ENCODE assay signal across 11 cellular contexts in genomic region chr18:59861963-59862819, GRCh38. TPM values are rescaled to one million over a fixed set of nuclear protein-coding genes. Genes with fewer than 3 reads are reported as not detected.
DNase-seq lines count a peak whose midpoint lies in the region; ATAC-seq, FAIRE-seq and TF ChIP-seq lines count a peak whose summit lies in the region.
"Had no signal": no experiment of that assay in that cellular context is flagged by ENCODE, and none has a peak within 500 bp of the region (broad histone marks: within the 10 kb centered on the region; RNA-seq: fewer than 3 reads in every experiment).

No MANE protein-coding gene starts in this region.

- H2BK20ac ChIP-seq in H1 (ENCODE audit: low read length), result peak overlapping the region; percentile 82

- peak overlapping the region; percentile 75 for H4K91ac ChIP-seq in H1 (replicated peaks; ENCODE audit: insufficient read length, low read length)

- no peak overlapping the region for H3K14ac ChIP-seq in H1 (ENCODE audit: insufficient read length)

- no peak overlapping the region for H3K27ac ChIP-seq in H1 (ENCODE audit: low read depth, low read length)
- H3K27ac ChIP-seq: gastrocnemius medialis had no signal

- FAIRE-seq in H1 (lab: Jason Lieb, UNC), result no peak

- H3K4ac ChIP-seq in H1 (replicated peaks; ENCODE audit: insufficient read length, low read depth, low read length), result peak overlapping the region; percentile 87

- no peak overlapping the region for H3K4me2 ChIP-seq in H1 (ENCODE audit: insufficient read depth in 1 of 2, low read depth in 2 of 2, low read length in 2 of 2)

- no peak for DNase-seq in H1 (ENCODE audit: low read depth in 1 of 2, low spot score in 2 of 2)
- DNase-seq in stimulated activated effector memory CD8-positive, alpha-beta T cell treated with anti-CD3 and anti-CD28 coated beads, Interleukin-12 subunit alpha, Interleukin-12 subunit beta, amount 100 ng/mL, for 72 hours (ENCODE audit: low spot score in 2 of 2), result no peak
- DNase-seq in Calu3, result no peak
- DNase-seq in naive thymus-derived CD8-positive, alpha-beta T cell, result no peak
- no peak for DNase-seq in BE2C
- DNase-seq: gastrocnemius medialis; naive thymus-derived CD4-positive, alpha-beta T cell; NK-92 treated with Interleukin-12 subunit alpha and Interleukin-12 subunit beta, amount 100 ng/mL, for 24 hours had no signal

- no peak for TF ChIP-seq EP300 in H1 (IDR thresholded peaks at IDR 0.05; ENCODE audit: borderline replicate concordance in 1 of 2, low read depth in 2 of 2, low read length in 2 of 2)

- H3K4me1 ChIP-seq in H1 (replicated peaks in 1 of 4; ENCODE audit: control insufficient read depth in 3 of 4, insufficient read depth in 4 of 4, low read length in 3 of 4) (peaks cover 0 to 30% (median 15%) of the 10 kb centered on the region in 4 experiments; a peak in 6 of 7 replicates), BE2C (no peaks in the 10 kb centered on the region)
- H3K4me1 ChIP-seq: gastrocnemius medialis had no signal

- no TSS peak for BruUV-seq in Calu3 (replicated peaks; lab: Mats Ljungman, UMichigan)

- no peaks in the 10 kb centered on the region for H3K36me3 Mint-ChIP-seq in stimulated activated effector memory CD8-positive, alpha-beta T cell treated with anti-CD3 and anti-CD28 coated beads, Interleukin-12 subunit alpha, Interleukin-12 subunit beta, amount 100 ng/mL, for 72 hours
- no peaks in the 10 kb centered on the region for H3K36me3 Mint-ChIP-seq in Calu3 (ENCODE audit: insufficient read depth, unreplicated experiment)
- H3K36me3 Mint-ChIP-seq in naive thymus-derived CD8-positive, alpha-beta T cell, result no peaks in the 10 kb centered on the region

- H3K27ac Mint-ChIP-seq in stimulated activated effector memory CD8-positive, alpha-beta T cell treated with anti-CD3 and anti-CD28 coated beads, Interleukin-12 subunit alpha, Interleukin-12 subunit beta, amount 100 ng/mL, for 72 hours, result no peak overlapping the region
- H3K27ac Mint-ChIP-seq in Calu3 (ENCODE audit: unreplicated experiment), result no peak overlapping the region
- no peak overlapping the region for H3K27ac Mint-ChIP-seq in naive thymus-derived CD8-positive, alpha-beta T cell
- H3K27ac Mint-ChIP-seq: naive thymus-derived CD4-positive, alpha-beta T cell had no signal

- H3K79me2 ChIP-seq in H1 (ENCODE audit: control insufficient read depth in 1 of 2, insufficient read depth in 2 of 2, low read length in 2 of 2), result no peaks in the 10 kb centered on the region

- H3K9me3 Mint-ChIP-seq in stimulated activated effector memory CD8-positive, alpha-beta T cell treated with anti-CD3 and anti-CD28 coated beads, Interleukin-12 subunit alpha, Interleukin-12 subunit beta, amount 100 ng/mL, for 72 hours, result no peaks in the 10 kb centered on the region
- H3K9me3 Mint-ChIP-seq in Calu3 (ENCODE audit: low read depth, unreplicated experiment), result no peaks in the 10 kb centered on the region
- peaks cover 0 to 2% (median 0%) of the 10 kb centered on the region in 9 donors for H3K9me3 Mint-ChIP-seq in naive thymus-derived CD8-positive, alpha-beta T cell
- H3K9me3 Mint-ChIP-seq: naive thymus-derived CD4-positive, alpha-beta T cell had no signal

- H3K18ac ChIP-seq in H1 (ENCODE audit: extremely low read depth, low read length), result peak overlapping the region; percentile 64; the same call in 1 of the 2 replicates

- peak overlapping the region; percentile 96 for H2BK12ac ChIP-seq in H1 (ENCODE audit: low read depth, low read length)

- ATAC-seq in GM18508 (IDR thresholded peaks at IDR 0.05; ENCODE audit: insufficient read depth, unreplicated experiment) (peak; percentile 80), GM21529 (IDR thresholded peaks at IDR 0.05; ENCODE audit: unreplicated experiment) (peak; percentile 78), HG03342 (IDR thresholded peaks at IDR 0.05; ENCODE audit: unreplicated experiment) (peak; percentile 90)
- ATAC-seq in stimulated activated effector memory CD8-positive, alpha-beta T cell treated with anti-CD3 and anti-CD28 coated beads, Interleukin-12 subunit alpha, Interleukin-12 subunit beta, amount 100 ng/mL, for 72 hours, result no peak
- no peak for ATAC-seq in naive thymus-derived CD8-positive, alpha-beta T cell
- ATAC-seq: gastrocnemius medialis; naive thymus-derived CD4-positive, alpha-beta T cell had no signal

- H2BK120ac ChIP-seq in H1 (replicated peaks; ENCODE audit: low read depth, low read length), result peak overlapping the region; percentile 57

- 82% methylated on average over 6 of the region's 7 CpGs; no CpG with 5 or more reads in 1 of the 2 experiments for WGBS in H1 (ENCODE audit: extremely low coverage in 1 of 2, insufficient coverage in 1 of 2, insufficient read length in 1 of 2, insufficient replicate concordance in 2 of 2, low coverage in 1 of 2, low lambda C conversion rate in 2 of 2, missing lambda C conversion rate in 1 of 2), 2 experiments

- H3K79me1 ChIP-seq in H1 (ENCODE audit: low read depth, low read length), result no peaks in the 10 kb centered on the region

- POLR2A ChIA-PET in H1 (lab: Charles Lee; ENCODE audit: partially characterized antibody), result interaction anchor here (0.6 to 6.4 kb wide), 4 partner anchors 11 to 238 kb away, joined by 3 to 116 read pairs (median 8); partner anchors contain the start of gene PMAIP1
- POLR2A ChIA-PET in naive thymus-derived CD8-positive, alpha-beta T cell (lab: Charles Lee), result interaction anchor here (1.1 kb wide), 1 partner anchor 38 kb away, joined by 3 read pairs; no protein-coding TSS in a partner anchor

- TF ChIP-seq CTCF in H1 (IDR thresholded peaks at IDR 0.05; ENCODE audit: control extremely low read depth in 1 of 3, insufficient read depth in 1 of 3, low read depth in 1 of 3, low read length in 3 of 3) (no peak), Calu3 (IDR thresholded peaks at IDR 0.05; ENCODE audit: unreplicated experiment) (no peak), BE2C (IDR thresholded peaks at IDR 0.05; ENCODE audit: low read depth, low read length) (no peak)

- no peak for TF ChIP-seq RAD21 in H1 (IDR thresholded peaks at IDR 0.05 in 1 of 2, conservative IDR thresholded peaks at IDR 0.05 in 1 of 2; ENCODE audit: low read depth in 2 of 2, low read length in 2 of 2)

- no peaks in the 10 kb centered on the region for H3K27me3 ChIP-seq in H1 (replicated peaks in 1 of 4; ENCODE audit: control insufficient read depth in 3 of 4, extremely low read depth in 1 of 4, insufficient read depth in 3 of 4, low read length in 3 of 4)
- H3K27me3 ChIP-seq in BE2C, result no peaks in the 10 kb centered on the region
- H3K27me3 ChIP-seq: gastrocnemius medialis had no signal

- H3K23me2 ChIP-seq in H1 (ENCODE audit: low read depth, low read length), result no peaks in the 10 kb centered on the region

- no peaks in the 10 kb centered on the region for H3K4me1 Mint-ChIP-seq in stimulated activated effector memory CD8-positive, alpha-beta T cell treated with anti-CD3 and anti-CD28 coated beads, Interleukin-12 subunit alpha, Interleukin-12 subunit beta, amount 100 ng/mL, for 72 hours
- H3K4me1 Mint-ChIP-seq in Calu3 (ENCODE audit: low read depth, unreplicated experiment), result peaks cover 26% of the 10 kb centered on the region
- no peaks in the 10 kb centered on the region for H3K4me1 Mint-ChIP-seq in naive thymus-derived CD8-positive, alpha-beta T cell
- H3K4me1 Mint-ChIP-seq: naive thymus-derived CD4-positive, alpha-beta T cell had no signal

- H2AFZ ChIP-seq in H1 (ENCODE audit: low read length), result no peak overlapping the region

- H4K5ac ChIP-seq in H1 (ENCODE audit: insufficient read length, low read depth, low read length), result no peak overlapping the region

- no peaks in the 10 kb centered on the region for H4K20me1 ChIP-seq in H1 (replicated peaks in 1 of 2; ENCODE audit: control insufficient read depth in 1 of 2, insufficient read depth in 2 of 2, low read length in 2 of 2)

- no peak overlapping the region for H3K4me3 Mint-ChIP-seq in stimulated activated effector memory CD8-positive, alpha-beta T cell treated with anti-CD3 and anti-CD28 coated beads, Interleukin-12 subunit alpha, Interleukin-12 subunit beta, amount 100 ng/mL, for 72 hours
- no peak overlapping the region for H3K4me3 Mint-ChIP-seq in Calu3 (ENCODE audit: low read depth, unreplicated experiment)
- no peak overlapping the region for H3K4me3 Mint-ChIP-seq in naive thymus-derived CD8-positive, alpha-beta T cell
- H3K4me3 Mint-ChIP-seq: naive thymus-derived CD4-positive, alpha-beta T cell had no signal

- H3K9ac ChIP-seq in H1 (replicated peaks in 1 of 4; ENCODE audit: extremely low read depth in 1 of 4, low read depth in 3 of 4, low read length in 3 of 4), result no peak overlapping the region

- H3K56ac ChIP-seq in H1 (replicated peaks; ENCODE audit: insufficient read length, low read depth, low read length), result no peak overlapping the region

- H4K8ac ChIP-seq in H1 (ENCODE audit: extremely low read depth, insufficient read depth, low read length), result no peak overlapping the region

- H2BK5ac ChIP-seq in H1 (ENCODE audit: low read depth, low read length), result peak overlapping the region; percentile 66; the same call in 1 of the 2 replicates

- no peak for TF ChIP-seq POLR2A in H1 (IDR thresholded peaks at IDR 0.05; ENCODE audit: control extremely low read depth in 1 of 2, low read depth in 2 of 2, low read length in 2 of 2)

- H3K4me3 ChIP-seq in H1 (ENCODE audit: extremely low read depth in 1 of 4, insufficient read depth in 2 of 4, low read depth in 3 of 4, low read length in 4 of 4) (no peak overlapping the region), BE2C (ENCODE audit: low read depth, low read length) (no peak overlapping the region)
- H3K4me3 ChIP-seq: gastrocnemius medialis had no signal

- no peak overlapping the region for H3K23ac ChIP-seq in H1 (ENCODE audit: insufficient read length)

- H3K36me3 ChIP-seq in H1 (ENCODE audit: control insufficient read depth in 2 of 4, insufficient read depth in 4 of 4, low read length in 3 of 4), result no peaks in the 10 kb centered on the region
- no peaks in the 10 kb centered on the region for H3K36me3 ChIP-seq in BE2C
- H3K36me3 ChIP-seq: gastrocnemius medialis had no signal

- CTCF ChIA-PET in H1 (lab: Charles Lee; ENCODE audit: partially characterized antibody) (interaction anchor here (0.6 to 1.5 kb wide), 3 partner anchors 22 to 144 kb away, joined by 3 to 4 read pairs (median 3); no protein-coding TSS in a partner anchor), Calu3 (lab: Charles Lee) (interaction anchor here (0.6 kb wide), 1 partner anchor 69 kb away, joined by 4 read pairs; no protein-coding TSS in a partner anchor)

- no peak overlapping the region; the same call in 1 of the 2 replicates for H2BK15ac ChIP-seq in H1 (ENCODE audit: low read length)

- H3K9me3 ChIP-seq in H1 (ENCODE audit: insufficient read depth in 2 of 2, low read depth in 1 of 2, low read length in 1 of 2) (no peaks in the 10 kb centered on the region), BE2C (no peaks in the 10 kb centered on the region)
- H3K9me3 ChIP-seq: gastrocnemius medialis had no signal

- H3K27me3 Mint-ChIP-seq in Calu3 (ENCODE audit: unreplicated experiment), result no peaks in the 10 kb centered on the region
- peaks cover 0 to 2% (median 0%) of the 10 kb centered on the region in 5 donors for H3K27me3 Mint-ChIP-seq in naive thymus-derived CD8-positive, alpha-beta T cell

- intact Hi-C loops in Calu3 (cut with micrococcal nuclease; ENCODE audit: unreplicated experiment), result no loop called here

- H2AK5ac ChIP-seq in H1 (ENCODE audit: low read depth, low read length), result peak overlapping the region; percentile 43

RNA-seq across cellular contexts. Expression of gene PMAIP1, which starts 37.6 kb away (rescaled TPM):
- total RNA-seq in H1 (2021; fragmentation: NEBNext Ultra II Directional; extraction: Animal tissue kit (Norgen Biotek cat#: 25700)), result 75.1 and 84.1 TPM in 2 replicates
- polyA plus RNA-seq in H1 (2011; rRNA removed), result 51.7 and 51.9 TPM in 2 replicates
- polyA plus RNA-seq in H1 (2011; cell fraction: cytosol; rRNA removed), result 72.2 TPM
- 34.9 TPM for polyA plus RNA-seq in H1 (2011; cell fraction: nucleus; rRNA removed)
- polyA plus RNA-seq in H1 (2012, experiment 1 of 2), result 36.3 to 78.2 TPM (median 46.2 TPM) in 4 replicates
- polyA plus RNA-seq in H1 (2012, experiment 2 of 2), result 9.9 TPM
- polyA plus RNA-seq in H1 (2013, experiment 1 of 2), result 67.2 TPM
- polyA plus RNA-seq in H1 (2013, experiment 2 of 2), result 64.9 TPM
- 24.8 TPM in 2 replicates for polyA minus RNA-seq in H1 (2011; rRNA and poly(A)+ RNA removed)
- polyA minus RNA-seq in H1 (2011; cell fraction: cytosol; rRNA and poly(A)+ RNA removed), result 61.7 TPM
- 82.8 TPM for polyA minus RNA-seq in H1 (2011; cell fraction: nucleus; rRNA and poly(A)+ RNA removed)
- total RNA-seq in Calu3 (2022), result 56.1 and 75.4 TPM in 2 replicates
- 10 to 100 TPM; 20.1 to 20.3 TPM for total RNA-seq in naive thymus-derived CD8-positive, alpha-beta T cell
- polyA plus RNA-seq in naive thymus-derived CD8-positive, alpha-beta T cell, result 10 to 100 TPM in 1 of 3 donors, 1 to 10 TPM in 2; 2.6 to 16.0 (median 3.0) TPM
- 21.2 TPM for polyA plus RNA-seq in BE2C (2012; ENCODE audit: insufficient read depth, insufficient read length, low read depth)

Comparison
In these comparisons a context has a peak if more than half of its experiments do, and no peak if none do; other contexts are left out.
1. ATAC-seq: peak in GM18508 (single experiment), GM21529 (single experiment) and HG03342 (single experiment); none in stimulated activated effector memory CD8-positive, alpha-beta T cell treated with anti-CD3 and anti-CD28 coated beads, Interleukin-12 subunit alpha, Interleukin-12 subunit beta, amount 100 ng/mL, for 72 hours (single experiment) and naive thymus-derived CD8-positive, alpha-beta T cell (0 of 2).